ENCODE assay signal across 1 cellular context in genomic region chr9:131714821-131715220, GRCh38.
TF ChIP-seq lines count a peak whose summit lies in the region.

No MANE protein-coding gene starts in this region.

TF ChIP-seq in H1, 55 proteins besides CTCF, POLR2A, EP300 and RAD21:
- TF ChIP-seq POU5F1 (IDR thresholded peaks at IDR 0.05; ENCODE audit: low read depth, low read length): no peak
- no peak for TF ChIP-seq TCF12 (IDR thresholded peaks at IDR 0.05; ENCODE audit: low read depth, low read length)
- no peak for TF ChIP-seq RXRA (IDR thresholded peaks at IDR 0.05; ENCODE audit: insufficient read depth, low read depth, low read length)
- no peak for TF ChIP-seq RNF2 (IDR thresholded peaks at IDR 0.05; ENCODE audit: borderline replicate concordance, low read depth, low read length, missing control alignments, poor library complexity, severe bottlenecking)
- no peak for TF ChIP-seq BACH1 (IDR thresholded peaks at IDR 0.05; ENCODE audit: low read length)
- no peak for TF ChIP-seq SIRT6 (IDR thresholded peaks at IDR 0.05; ENCODE audit: low read length)
- no peak for TF ChIP-seq GABPA (IDR thresholded peaks at IDR 0.05; ENCODE audit: borderline replicate concordance, insufficient read depth, low read length)
